Comparison of ENCODE assay signal across 2 cellular contexts in genomic region chr19:46486358-46486757, GRCh38.
TF ChIP-seq lines count a peak whose summit lies in the region.

No MANE protein-coding gene starts in this region.

TF ChIP-seq in HEK293, 187 proteins besides CTCF, POLR2A, EP300 and RAD21 (continues in another document):
- TF ChIP-seq, protein P1, sequence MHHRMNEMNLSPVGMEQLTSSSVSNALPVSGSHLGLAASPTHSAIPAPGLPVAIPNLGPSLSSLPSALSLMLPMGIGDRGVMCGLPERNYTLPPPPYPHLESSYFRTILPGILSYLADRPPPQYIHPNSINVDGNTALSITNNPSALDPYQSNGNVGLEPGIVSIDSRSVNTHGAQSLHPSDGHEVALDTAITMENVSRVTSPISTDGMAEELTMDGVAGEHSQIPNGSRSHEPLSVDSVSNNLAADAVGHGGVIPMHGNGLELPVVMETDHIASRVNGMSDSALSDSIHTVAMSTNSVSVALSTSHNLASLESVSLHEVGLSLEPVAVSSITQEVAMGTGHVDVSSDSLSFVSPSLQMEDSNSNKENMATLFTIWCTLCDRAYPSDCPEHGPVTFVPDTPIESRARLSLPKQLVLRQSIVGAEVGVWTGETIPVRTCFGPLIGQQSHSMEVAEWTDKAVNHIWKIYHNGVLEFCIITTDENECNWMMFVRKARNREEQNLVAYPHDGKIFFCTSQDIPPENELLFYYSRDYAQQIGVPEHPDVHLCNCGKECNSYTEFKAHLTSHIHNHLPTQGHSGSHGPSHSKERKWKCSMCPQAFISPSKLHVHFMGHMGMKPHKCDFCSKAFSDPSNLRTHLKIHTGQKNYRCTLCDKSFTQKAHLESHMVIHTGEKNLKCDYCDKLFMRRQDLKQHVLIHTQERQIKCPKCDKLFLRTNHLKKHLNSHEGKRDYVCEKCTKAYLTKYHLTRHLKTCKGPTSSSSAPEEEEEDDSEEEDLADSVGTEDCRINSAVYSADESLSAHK (tag by site-specific recombination; IDR thresholded peaks at IDR 0.05), result no peak
- no peak for TF ChIP-seq HIC1 (tag by site-specific recombination; IDR thresholded peaks at IDR 0.05)
- 0 out of 2 replicates have a peak, but pooled peaks have one; percentile 48 for TF ChIP-seq ZNF777 (tag by site-specific recombination; IDR thresholded peaks at IDR 0.05; ENCODE audit: borderline replicate concordance)
- no peak for TF ChIP-seq ZNF132 (tag by site-specific recombination; IDR thresholded peaks at IDR 0.05; ENCODE audit: borderline replicate concordance)
- TF ChIP-seq GFI1B (tag by site-specific recombination; IDR thresholded peaks at IDR 0.05), result no peak
- no peak for TF ChIP-seq ZNF274 (IDR thresholded peaks at IDR 0.05; ENCODE audit: low read length)
- no peak for TF ChIP-seq ZNF274 (tag by site-specific recombination; IDR thresholded peaks at IDR 0.05; ENCODE audit: borderline replicate concordance)
- no peak for TF ChIP-seq ZNF654 (tag by site-specific recombination; IDR thresholded peaks at IDR 0.05; ENCODE audit: low read depth)
- TF ChIP-seq, protein P2, sequence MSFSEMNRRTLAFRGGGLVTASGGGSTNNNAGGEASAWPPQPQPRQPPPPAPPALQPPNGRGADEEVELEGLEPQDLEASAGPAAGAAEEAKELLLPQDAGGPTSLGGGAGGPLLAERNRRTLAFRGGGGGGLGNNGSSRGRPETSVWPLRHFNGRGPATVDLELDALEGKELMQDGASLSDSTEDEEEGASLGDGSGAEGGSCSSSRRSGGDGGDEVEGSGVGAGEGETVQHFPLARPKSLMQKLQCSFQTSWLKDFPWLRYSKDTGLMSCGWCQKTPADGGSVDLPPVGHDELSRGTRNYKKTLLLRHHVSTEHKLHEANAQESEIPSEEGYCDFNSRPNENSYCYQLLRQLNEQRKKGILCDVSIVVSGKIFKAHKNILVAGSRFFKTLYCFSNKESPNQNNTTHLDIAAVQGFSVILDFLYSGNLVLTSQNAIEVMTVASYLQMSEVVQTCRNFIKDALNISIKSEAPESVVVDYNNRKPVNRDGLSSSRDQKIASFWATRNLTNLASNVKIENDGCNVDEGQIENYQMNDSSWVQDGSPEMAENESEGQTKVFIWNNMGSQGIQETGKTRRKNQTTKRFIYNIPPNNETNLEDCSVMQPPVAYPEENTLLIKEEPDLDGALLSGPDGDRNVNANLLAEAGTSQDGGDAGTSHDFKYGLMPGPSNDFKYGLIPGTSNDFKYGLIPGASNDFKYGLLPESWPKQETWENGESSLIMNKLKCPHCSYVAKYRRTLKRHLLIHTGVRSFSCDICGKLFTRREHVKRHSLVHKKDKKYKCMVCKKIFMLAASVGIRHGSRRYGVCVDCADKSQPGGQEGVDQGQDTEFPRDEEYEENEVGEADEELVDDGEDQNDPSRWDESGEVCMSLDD (tag by site-specific recombination; IDR thresholded peaks at IDR 0.05), result no peak
- TF ChIP-seq KLF8 (tag by site-specific recombination; IDR thresholded peaks at IDR 0.05), result no peak
- TF ChIP-seq ZNF600 (tag by site-specific recombination; IDR thresholded peaks at IDR 0.05), result peak; percentile 40; the same call in 1 of the 2 replicates
- TF ChIP-seq, protein P3, sequence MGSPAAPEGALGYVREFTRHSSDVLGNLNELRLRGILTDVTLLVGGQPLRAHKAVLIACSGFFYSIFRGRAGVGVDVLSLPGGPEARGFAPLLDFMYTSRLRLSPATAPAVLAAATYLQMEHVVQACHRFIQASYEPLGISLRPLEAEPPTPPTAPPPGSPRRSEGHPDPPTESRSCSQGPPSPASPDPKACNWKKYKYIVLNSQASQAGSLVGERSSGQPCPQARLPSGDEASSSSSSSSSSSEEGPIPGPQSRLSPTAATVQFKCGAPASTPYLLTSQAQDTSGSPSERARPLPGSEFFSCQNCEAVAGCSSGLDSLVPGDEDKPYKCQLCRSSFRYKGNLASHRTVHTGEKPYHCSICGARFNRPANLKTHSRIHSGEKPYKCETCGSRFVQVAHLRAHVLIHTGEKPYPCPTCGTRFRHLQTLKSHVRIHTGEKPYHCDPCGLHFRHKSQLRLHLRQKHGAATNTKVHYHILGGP (tag by site-specific recombination; IDR thresholded peaks at IDR 0.05), result no peak
- peak; percentile 95 for TF ChIP-seq ZFHX2 (tag by site-specific recombination; conservative IDR thresholded peaks at IDR 0.05)
- TF ChIP-seq EGR2 (tag by site-specific recombination; IDR thresholded peaks at IDR 0.05; ENCODE audit: low read depth), result peak; percentile 79
- TF ChIP-seq ZNF449 (tag by site-specific recombination; IDR thresholded peaks at IDR 0.05), result no peak
- no peak for TF ChIP-seq YY2 (tag by site-specific recombination; IDR thresholded peaks at IDR 0.05)
- no peak for TF ChIP-seq ZNF292 (tag by site-specific recombination; IDR thresholded peaks at IDR 0.05; ENCODE audit: borderline replicate concordance, low read depth)
- TF ChIP-seq ZNF610 (tag by site-specific recombination; IDR thresholded peaks at IDR 0.05; ENCODE audit: borderline replicate concordance), result no peak
- TF ChIP-seq ZNF792 (tag by site-specific recombination; IDR thresholded peaks at IDR 0.05), result no peak

TF ChIP-seq in H1, 55 proteins besides CTCF, POLR2A, EP300 and RAD21:
- TF ChIP-seq CTBP2 (IDR thresholded peaks at IDR 0.05; ENCODE audit: borderline replicate concordance, insufficient read depth, insufficient read length, low read length), result no peak
- TF ChIP-seq RNF2 (IDR thresholded peaks at IDR 0.05; ENCODE audit: borderline replicate concordance, low read depth, low read length, missing control alignments, poor library complexity, severe bottlenecking), result no peak
- no peak for TF ChIP-seq SIRT6 (IDR thresholded peaks at IDR 0.05; ENCODE audit: low read length)
- no peak for TF ChIP-seq KDM5A (IDR thresholded peaks at IDR 0.05; ENCODE audit: low read length)
- no peak for TF ChIP-seq FOSL1 (IDR thresholded peaks at IDR 0.05; ENCODE audit: insufficient read depth, low read depth, low read length)
- TF ChIP-seq HDAC2 (IDR thresholded peaks at IDR 0.05; ENCODE audit: borderline replicate concordance in 1 of 2, low read depth in 2 of 2, low read length in 2 of 2), result no peak
- TF ChIP-seq EZH2 (IDR thresholded peaks at IDR 0.05; ENCODE audit: low read depth, low read length, severe bottlenecking), result no peak
- no peak for TF ChIP-seq KDM1A (IDR thresholded peaks at IDR 0.05; ENCODE audit: borderline replicate concordance, low read length)
- TF ChIP-seq, protein P4, sequence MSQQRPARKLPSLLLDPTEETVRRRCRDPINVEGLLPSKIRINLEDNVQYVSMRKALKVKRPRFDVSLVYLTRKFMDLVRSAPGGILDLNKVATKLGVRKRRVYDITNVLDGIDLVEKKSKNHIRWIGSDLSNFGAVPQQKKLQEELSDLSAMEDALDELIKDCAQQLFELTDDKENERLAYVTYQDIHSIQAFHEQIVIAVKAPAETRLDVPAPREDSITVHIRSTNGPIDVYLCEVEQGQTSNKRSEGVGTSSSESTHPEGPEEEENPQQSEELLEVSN (IDR thresholded peaks at IDR 0.05), result no peak
- TF ChIP-seq SP4 (IDR thresholded peaks at IDR 0.05; ENCODE audit: low read length), result no peak
- TF ChIP-seq EGR1 (IDR thresholded peaks at IDR 0.05; ENCODE audit: borderline replicate concordance, low read depth, low read length), result no peak
- TF ChIP-seq SUZ12 (IDR thresholded peaks at IDR 0.05; ENCODE audit: low read length), result no peak
- TF ChIP-seq CHD1 (IDR thresholded peaks at IDR 0.05; ENCODE audit: low read depth, low read length), result no peak
- TF ChIP-seq SRF (IDR thresholded peaks at IDR 0.05; ENCODE audit: low read depth, low read length), result no peak
